ENCODE assay signal across 1 cellular context in genomic region chr5:173970878-173971650, GRCh38.
TF ChIP-seq lines count a peak whose summit lies in the region.

No MANE protein-coding gene starts in this region.

TF ChIP-seq in GM23338, 12 proteins besides CTCF, POLR2A, EP300 and RAD21 (continued from another document):
- TF ChIP-seq, protein P1, sequence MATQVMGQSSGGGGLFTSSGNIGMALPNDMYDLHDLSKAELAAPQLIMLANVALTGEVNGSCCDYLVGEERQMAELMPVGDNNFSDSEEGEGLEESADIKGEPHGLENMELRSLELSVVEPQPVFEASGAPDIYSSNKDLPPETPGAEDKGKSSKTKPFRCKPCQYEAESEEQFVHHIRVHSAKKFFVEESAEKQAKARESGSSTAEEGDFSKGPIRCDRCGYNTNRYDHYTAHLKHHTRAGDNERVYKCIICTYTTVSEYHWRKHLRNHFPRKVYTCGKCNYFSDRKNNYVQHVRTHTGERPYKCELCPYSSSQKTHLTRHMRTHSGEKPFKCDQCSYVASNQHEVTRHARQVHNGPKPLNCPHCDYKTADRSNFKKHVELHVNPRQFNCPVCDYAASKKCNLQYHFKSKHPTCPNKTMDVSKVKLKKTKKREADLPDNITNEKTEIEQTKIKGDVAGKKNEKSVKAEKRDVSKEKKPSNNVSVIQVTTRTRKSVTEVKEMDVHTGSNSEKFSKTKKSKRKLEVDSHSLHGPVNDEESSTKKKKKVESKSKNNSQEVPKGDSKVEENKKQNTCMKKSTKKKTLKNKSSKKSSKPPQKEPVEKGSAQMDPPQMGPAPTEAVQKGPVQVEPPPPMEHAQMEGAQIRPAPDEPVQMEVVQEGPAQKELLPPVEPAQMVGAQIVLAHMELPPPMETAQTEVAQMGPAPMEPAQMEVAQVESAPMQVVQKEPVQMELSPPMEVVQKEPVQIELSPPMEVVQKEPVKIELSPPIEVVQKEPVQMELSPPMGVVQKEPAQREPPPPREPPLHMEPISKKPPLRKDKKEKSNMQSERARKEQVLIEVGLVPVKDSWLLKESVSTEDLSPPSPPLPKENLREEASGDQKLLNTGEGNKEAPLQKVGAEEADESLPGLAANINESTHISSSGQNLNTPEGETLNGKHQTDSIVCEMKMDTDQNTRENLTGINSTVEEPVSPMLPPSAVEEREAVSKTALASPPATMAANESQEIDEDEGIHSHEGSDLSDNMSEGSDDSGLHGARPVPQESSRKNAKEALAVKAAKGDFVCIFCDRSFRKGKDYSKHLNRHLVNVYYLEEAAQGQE (IDR thresholded peaks at IDR 0.05; ENCODE audit: unreplicated experiment), result no peak
- TF ChIP-seq JUNB (IDR thresholded peaks at IDR 0.05; ENCODE audit: unreplicated experiment) (no peak), EZH2 (IDR thresholded peaks at IDR 0.05; ENCODE audit: low read depth, unreplicated experiment) (no peak), POLR2AphosphoS5 (IDR thresholded peaks at IDR 0.05; ENCODE audit: low read depth) (no peak), NANOG (IDR thresholded peaks at IDR 0.05; ENCODE audit: borderline replicate concordance) (no peak)
- TF ChIP-seq, protein P2, sequence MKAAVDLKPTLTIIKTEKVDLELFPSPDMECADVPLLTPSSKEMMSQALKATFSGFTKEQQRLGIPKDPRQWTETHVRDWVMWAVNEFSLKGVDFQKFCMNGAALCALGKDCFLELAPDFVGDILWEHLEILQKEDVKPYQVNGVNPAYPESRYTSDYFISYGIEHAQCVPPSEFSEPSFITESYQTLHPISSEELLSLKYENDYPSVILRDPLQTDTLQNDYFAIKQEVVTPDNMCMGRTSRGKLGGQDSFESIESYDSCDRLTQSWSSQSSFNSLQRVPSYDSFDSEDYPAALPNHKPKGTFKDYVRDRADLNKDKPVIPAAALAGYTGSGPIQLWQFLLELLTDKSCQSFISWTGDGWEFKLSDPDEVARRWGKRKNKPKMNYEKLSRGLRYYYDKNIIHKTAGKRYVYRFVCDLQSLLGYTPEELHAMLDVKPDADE (IDR thresholded peaks at IDR 0.05), result no peak
- TF ChIP-seq, protein P3, sequence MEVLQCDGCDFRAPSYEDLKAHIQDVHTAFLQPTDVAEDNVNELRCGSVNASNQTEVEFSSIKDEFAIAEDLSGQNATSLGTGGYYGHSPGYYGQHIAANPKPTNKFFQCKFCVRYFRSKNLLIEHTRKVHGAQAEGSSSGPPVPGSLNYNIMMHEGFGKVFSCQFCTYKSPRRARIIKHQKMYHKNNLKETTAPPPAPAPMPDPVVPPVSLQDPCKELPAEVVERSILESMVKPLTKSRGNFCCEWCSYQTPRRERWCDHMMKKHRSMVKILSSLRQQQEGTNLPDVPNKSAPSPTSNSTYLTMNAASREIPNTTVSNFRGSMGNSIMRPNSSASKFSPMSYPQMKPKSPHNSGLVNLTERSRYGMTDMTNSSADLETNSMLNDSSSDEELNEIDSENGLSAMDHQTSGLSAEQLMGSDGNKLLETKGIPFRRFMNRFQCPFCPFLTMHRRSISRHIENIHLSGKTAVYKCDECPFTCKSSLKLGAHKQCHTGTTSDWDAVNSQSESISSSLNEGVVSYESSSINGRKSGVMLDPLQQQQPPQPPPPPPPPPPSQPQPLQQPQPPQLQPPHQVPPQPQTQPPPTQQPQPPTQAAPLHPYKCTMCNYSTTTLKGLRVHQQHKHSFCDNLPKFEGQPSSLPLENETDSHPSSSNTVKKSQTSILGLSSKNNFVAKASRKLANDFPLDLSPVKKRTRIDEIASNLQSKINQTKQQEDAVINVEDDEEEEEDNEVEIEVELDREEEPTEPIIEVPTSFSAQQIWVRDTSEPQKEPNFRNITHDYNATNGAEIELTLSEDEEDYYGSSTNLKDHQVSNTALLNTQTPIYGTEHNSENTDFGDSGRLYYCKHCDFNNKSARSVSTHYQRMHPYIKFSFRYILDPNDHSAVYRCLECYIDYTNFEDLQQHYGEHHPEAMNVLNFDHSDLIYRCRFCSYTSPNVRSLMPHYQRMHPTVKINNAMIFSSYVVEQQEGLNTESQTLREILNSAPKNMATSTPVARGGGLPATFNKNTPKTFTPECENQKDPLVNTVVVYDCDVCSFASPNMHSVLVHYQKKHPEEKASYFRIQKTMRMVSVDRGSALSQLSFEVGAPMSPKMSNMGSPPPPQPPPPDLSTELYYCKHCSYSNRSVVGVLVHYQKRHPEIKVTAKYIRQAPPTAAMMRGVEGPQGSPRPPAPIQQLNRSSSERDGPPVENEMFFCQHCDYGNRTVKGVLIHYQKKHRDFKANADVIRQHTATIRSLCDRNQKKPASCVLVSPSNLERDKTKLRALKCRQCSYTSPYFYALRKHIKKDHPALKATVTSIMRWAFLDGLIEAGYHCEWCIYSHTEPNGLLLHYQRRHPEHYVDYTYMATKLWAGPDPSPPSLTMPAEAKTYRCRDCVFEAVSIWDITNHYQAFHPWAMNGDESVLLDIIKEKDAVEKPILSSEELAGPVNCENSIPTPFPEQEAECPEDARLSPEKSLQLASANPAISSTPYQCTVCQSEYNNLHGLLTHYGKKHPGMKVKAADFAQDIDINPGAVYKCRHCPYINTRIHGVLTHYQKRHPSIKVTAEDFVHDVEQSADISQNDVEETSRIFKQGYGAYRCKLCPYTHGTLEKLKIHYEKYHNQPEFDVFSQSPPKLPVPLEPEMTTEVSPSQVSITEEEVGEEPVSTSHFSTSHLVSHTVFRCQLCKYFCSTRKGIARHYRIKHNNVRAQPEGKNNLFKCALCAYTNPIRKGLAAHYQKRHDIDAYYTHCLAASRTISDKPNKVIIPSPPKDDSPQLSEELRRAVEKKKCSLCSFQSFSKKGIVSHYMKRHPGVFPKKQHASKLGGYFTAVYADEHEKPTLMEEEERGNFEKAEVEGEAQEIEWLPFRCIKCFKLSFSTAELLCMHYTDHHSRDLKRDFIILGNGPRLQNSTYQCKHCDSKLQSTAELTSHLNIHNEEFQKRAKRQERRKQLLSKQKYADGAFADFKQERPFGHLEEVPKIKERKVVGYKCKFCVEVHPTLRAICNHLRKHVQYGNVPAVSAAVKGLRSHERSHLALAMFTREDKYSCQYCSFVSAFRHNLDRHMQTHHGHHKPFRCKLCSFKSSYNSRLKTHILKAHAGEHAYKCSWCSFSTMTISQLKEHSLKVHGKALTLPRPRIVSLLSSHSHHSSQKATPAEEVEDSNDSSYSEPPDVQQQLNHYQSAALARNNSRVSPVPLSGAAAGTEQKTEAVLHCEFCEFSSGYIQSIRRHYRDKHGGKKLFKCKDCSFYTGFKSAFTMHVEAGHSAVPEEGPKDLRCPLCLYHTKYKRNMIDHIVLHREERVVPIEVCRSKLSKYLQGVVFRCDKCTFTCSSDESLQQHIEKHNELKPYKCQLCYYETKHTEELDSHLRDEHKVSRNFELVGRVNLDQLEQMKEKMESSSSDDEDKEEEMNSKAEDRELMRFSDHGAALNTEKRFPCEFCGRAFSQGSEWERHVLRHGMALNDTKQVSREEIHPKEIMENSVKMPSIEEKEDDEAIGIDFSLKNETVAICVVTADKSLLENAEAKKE (CRISPR knock-in tag; IDR thresholded peaks at IDR 0.05), result no peak
TF ChIP-seq in GM23338: peak in this region for 0.
